ENCODE assay signal across 30 cellular contexts in the genomic region with DNA sequence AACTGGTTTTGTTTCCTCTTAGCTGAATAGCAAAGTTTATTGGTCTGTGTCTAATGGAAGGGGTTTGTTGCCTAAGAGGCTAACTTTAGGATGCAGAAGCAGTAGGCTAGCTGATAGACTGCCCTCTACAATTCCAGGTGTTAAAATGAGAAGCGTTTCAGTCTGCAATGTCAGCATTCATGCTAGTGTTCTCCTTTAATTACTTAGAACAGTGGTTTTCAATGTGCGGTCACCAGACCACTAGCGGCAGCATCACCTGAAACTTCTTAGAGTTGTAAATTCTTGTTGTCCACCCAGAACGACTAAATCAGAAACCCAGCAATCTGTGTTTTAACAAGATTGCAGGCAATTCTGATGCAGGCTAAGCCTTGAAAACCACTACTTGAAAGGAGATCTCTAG.
"Had no signal": no experiment of that assay in that cellular context is flagged by ENCODE, and none has a peak within 500 bp of the region (broad histone marks: within the 10 kb centered on the region; RNA-seq: fewer than 3 reads in every experiment).

No MANE protein-coding gene starts in this region.

- H3K4me3 Mint-ChIP-seq: naive thymus-derived CD8-positive, alpha-beta T cell; natural killer cell treated with Interleukin-12 subunit alpha and Interleukin-12 subunit beta and Interleukin-15 and Interleukin-18, amount 100 ng/mL, for 72 hours; nephron progenitor cell; neural crest cell; stimulated activated memory B cell treated with anti-CD40 and anti-IgM and Interleukin-4, amounts not matched to agents 10 μg/mL and 1 μg/mL and 100 μg/mL, for 72 hours; stimulated activated naive CD8-positive, alpha-beta T cell treated with anti-CD3 and anti-CD28 coated beads, Interleukin-15, amount 100 ng/mL, for 72 hours; type B pancreatic cell had no signal

- H3K27me3 ChIP-seq: neutrophil, pancreas, right lobe of liver, spleen, suprapubic skin, testis, tibial artery, transverse colon, upper lobe of right lung, uterus had no signal

- H3K36me3 ChIP-seq: neutrophil, pancreas, prostate gland, right lobe of liver, spleen, suprapubic skin, tibial artery, transverse colon, upper lobe of right lung, uterus had no signal

- H3K9me3 ChIP-seq: neutrophil, pancreas, prostate gland, right lobe of liver, spleen, suprapubic skin, testis, tibial artery, transverse colon, upper lobe of right lung, uterus had no signal

- H3K36me3 Mint-ChIP-seq: naive thymus-derived CD8-positive, alpha-beta T cell; natural killer cell treated with Interleukin-12 subunit alpha and Interleukin-12 subunit beta and Interleukin-15 and Interleukin-18, amount 100 ng/mL, for 72 hours; stimulated activated memory B cell treated with anti-CD40 and anti-IgM and Interleukin-4, amounts not matched to agents 10 μg/mL and 1 μg/mL and 100 μg/mL, for 72 hours; type B pancreatic cell had no signal

- H3K4me1 ChIP-seq: pancreas, prostate gland, right lobe of liver, spleen, suprapubic skin, testis, tibial artery, transverse colon, upper lobe of right lung, uterus had no signal

- H3K4me3 ChIP-seq: pancreas, prostate gland, right lobe of liver, skin epidermis, smooth muscle cell, spleen, suprapubic skin, testis, tibial artery, transverse colon, upper lobe of right lung, uterus had no signal

- H3K9me3 Mint-ChIP-seq: nephron progenitor cell; stimulated activated memory B cell treated with anti-CD40 and anti-IgM and Interleukin-4, amounts not matched to agents 10 μg/mL and 1 μg/mL and 100 μg/mL, for 72 hours; stimulated activated naive CD8-positive, alpha-beta T cell treated with anti-CD3 and anti-CD28 coated beads, Interleukin-15, amount 100 ng/mL, for 72 hours; type B pancreatic cell had no signal

- H3K27ac Mint-ChIP-seq: naive thymus-derived CD8-positive, alpha-beta T cell; natural killer cell treated with Interleukin-12 subunit alpha and Interleukin-12 subunit beta and Interleukin-15 and Interleukin-18, amount 100 ng/mL, for 72 hours; nephron progenitor cell; stimulated activated memory B cell treated with anti-CD40 and anti-IgM and Interleukin-4, amounts not matched to agents 10 μg/mL and 1 μg/mL and 100 μg/mL, for 72 hours; stimulated activated naive CD8-positive, alpha-beta T cell treated with anti-CD3 and anti-CD28 coated beads, Interleukin-15, amount 100 ng/mL, for 72 hours; type B pancreatic cell had no signal

- DNase-seq: naive thymus-derived CD8-positive, alpha-beta T cell; nephron progenitor cell; nucleus accumbens; pancreas; right cardiac atrium; right lobe of liver; spleen; stimulated activated CD4-positive, alpha-beta T cell treated with anti-CD3 and anti-CD28 coated beads, Interleukin-12 subunit alpha, Interleukin-12 subunit beta, amount 100 ng/mL, for 4 hours; stimulated activated CD4-positive, alpha-beta T cell treated with anti-CD3 and anti-CD28 coated beads, Interleukin-1b, Interleukin-23, amount 100 ng/mL, for 48 hours; stimulated activated CD4-positive, alpha-beta T cell treated with anti-CD3 and anti-CD28 coated beads, Interleukin-4, amount 100 ng/mL, for 1 hour; stimulated activated CD4-positive, alpha-beta T cell treated with anti-CD3 and anti-CD28 coated beads, Interleukin-4, amount 100 ng/mL, for 4 hours; stimulated activated CD8-positive, alpha-beta memory T cell treated with anti-CD3 and anti-CD28 coated beads, Interleukin-4, amount 100 ng/mL, for 48 hours; stimulated activated naive CD4-positive, alpha-beta T cell; stimulated activated naive CD8-positive, alpha-beta T cell treated with anti-CD3 and anti-CD28 coated beads, Interleukin-15, amount 100 ng/mL, for 72 hours; stimulated activated naive CD8-positive, alpha-beta T cell treated with anti-CD3 and anti-CD28 coated beads, Interleukin-15, Interleukin-2, amounts not matched to agents 100 U/mL and 50 U/mL, for 24 hours; substantia nigra; testis; tibial artery; transverse colon; upper lobe of right lung; uterus had no signal

- H3K4me2 ChIP-seq: smooth muscle cell had no signal

- ATAC-seq: naive thymus-derived CD8-positive, alpha-beta T cell; natural killer cell treated with Interleukin-12 subunit alpha and Interleukin-12 subunit beta and Interleukin-15 and Interleukin-18, amount 100 ng/mL, for 72 hours; pancreas; right cardiac atrium; right lobe of liver; stimulated activated memory B cell treated with anti-CD40 and anti-IgM and Interleukin-4, amounts not matched to agents 10 μg/mL and 1 μg/mL and 100 μg/mL, for 72 hours; stimulated activated naive CD8-positive, alpha-beta T cell treated with anti-CD3 and anti-CD28 coated beads, Interleukin-15, amount 100 ng/mL, for 72 hours; stimulated activated naive CD8-positive, alpha-beta T cell treated with anti-CD3 and anti-CD28 coated beads, Interleukin-15, Interleukin-2, amounts not matched to agents 100 U/mL and 50 U/mL, for 24 hours; upper lobe of right lung had no signal

- H3K27ac ChIP-seq: neutrophil, pancreas, prostate gland, right lobe of liver, skin epidermis, spleen, suprapubic skin, testis, tibial artery, transverse colon, upper lobe of right lung, uterus had no signal

- H3K4me1 Mint-ChIP-seq: naive thymus-derived CD8-positive, alpha-beta T cell; nephron progenitor cell; neural crest cell; stimulated activated memory B cell treated with anti-CD40 and anti-IgM and Interleukin-4, amounts not matched to agents 10 μg/mL and 1 μg/mL and 100 μg/mL, for 72 hours; stimulated activated naive CD8-positive, alpha-beta T cell treated with anti-CD3 and anti-CD28 coated beads, Interleukin-15, amount 100 ng/mL, for 72 hours had no signal

- H3K27me3 Mint-ChIP-seq: natural killer cell treated with Interleukin-12 subunit alpha and Interleukin-12 subunit beta and Interleukin-15 and Interleukin-18, amount 100 ng/mL, for 72 hours; stimulated activated memory B cell treated with anti-CD40 and anti-IgM and Interleukin-4, amounts not matched to agents 10 μg/mL and 1 μg/mL and 100 μg/mL, for 72 hours; stimulated activated naive CD8-positive, alpha-beta T cell treated with anti-CD3 and anti-CD28 coated beads, Interleukin-15, amount 100 ng/mL, for 72 hours; type B pancreatic cell had no signal
